In the genomic region with DNA sequence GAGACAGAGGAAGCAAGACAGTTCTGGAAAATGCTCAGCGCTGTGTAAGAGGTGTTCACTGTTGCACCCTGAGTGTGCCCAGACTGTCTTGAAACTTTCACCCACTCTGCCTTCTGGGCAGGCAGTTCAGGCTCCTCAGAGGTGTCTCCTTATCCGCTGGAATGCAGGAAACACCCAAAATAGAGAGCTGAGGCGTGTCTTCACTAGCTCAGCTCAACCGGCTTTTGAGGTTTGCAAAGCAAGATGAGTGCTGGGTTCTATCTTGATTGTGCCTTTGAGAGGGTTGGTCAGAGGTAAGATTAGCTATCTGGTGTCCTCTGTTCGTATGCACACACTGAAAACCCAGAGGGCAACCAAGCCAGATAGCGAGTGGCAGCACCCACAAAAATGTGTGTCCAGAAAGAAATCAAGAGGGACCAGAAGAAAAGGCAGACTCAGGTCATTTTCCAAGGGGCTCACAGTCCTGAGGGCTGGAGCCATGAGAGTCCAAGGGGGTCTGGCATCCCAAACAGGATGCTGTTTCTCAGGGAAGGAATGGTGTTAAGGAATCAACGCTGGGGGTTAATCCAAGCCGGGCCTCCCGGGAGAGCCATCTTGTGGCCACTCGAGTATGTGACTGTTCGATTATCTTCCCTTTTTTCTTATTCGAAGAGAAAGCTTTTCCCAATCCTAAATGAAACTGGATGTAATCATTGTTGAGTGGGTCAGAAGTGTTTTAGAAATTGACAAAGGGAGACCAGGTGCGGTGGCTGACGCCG, we compare ENCODE assay signal across 12 cellular contexts. TPM values are rescaled to one million over a fixed set of nuclear protein-coding genes. Genes with fewer than 3 reads are reported as not detected.
DNase-seq lines count a peak whose midpoint lies in the region; ATAC-seq, FAIRE-seq and TF ChIP-seq lines count a peak whose summit lies in the region.
"Had no signal": no experiment of that assay in that cellular context is flagged by ENCODE, and none has a peak within 500 bp of the region (broad histone marks: within the 10 kb centered on the region; RNA-seq: fewer than 3 reads in every experiment).

No MANE protein-coding gene starts in this region.

- TF ChIP-seq CTCF in mammary epithelial cell (conservative IDR thresholded peaks at IDR 0.05 in 1 of 2, IDR thresholded peaks at IDR 0.05 in 1 of 2; ENCODE audit: extremely low read depth in 1 of 2, insufficient read depth in 1 of 2, low read depth in 1 of 2, low read length in 2 of 2): peak; percentile 24 to 48
- peak in 3 of 4 donors; percentile 30 to 50 (median 44) for TF ChIP-seq CTCF in right lobe of liver (IDR thresholded peaks at IDR 0.05)
- TF ChIP-seq CTCF in lower lobe of right lung (IDR thresholded peaks at IDR 0.05): no peak

- H3K27ac Mint-ChIP-seq in stimulated activated naive B cell treated with anti-CD40 and anti-IgM and Interleukin-4, amounts not matched to agents 10 μg/mL and 1 μg/mL and 100 μg/mL, for 72 hours: no peak overlapping the region
- H3K27ac Mint-ChIP-seq: activated T-cell treated with anti-CD3 and anti-CD28 coated beads, Interleukin-2, amount 50 U/mL, for 72 hours; naive thymus-derived CD8-positive, alpha-beta T cell had no signal

- no peaks in the 10 kb centered on the region for H4K20me1 ChIP-seq in mammary epithelial cell (ENCODE audit: insufficient read depth, low read length)

- in situ Hi-C loops in mammary epithelial cell (cut with MboI; ENCODE audit: low sequenced_read_pairs in 2 of 2): no loop called here

- H3K4me1 ChIP-seq in mammary epithelial cell (ENCODE audit: insufficient read depth, low read length): peaks cover 16% of the 10 kb centered on the region
- H3K4me1 ChIP-seq in right lobe of liver: no peaks in the 10 kb centered on the region
- no peaks in the 10 kb centered on the region for H3K4me1 ChIP-seq in lower lobe of right lung

- intact Hi-C loops in mammary epithelial cell (cut with micrococcal nuclease) (loop anchor here (1.0 to 5.0 kb wide), 2 partner anchors 12 to 655 kb away; no protein-coding TSS in a partner anchor), right lobe of liver (cut with DNase I) (no loop called here), lower lobe of right lung (cut with DNase I) (no loop called here)

- no peaks in the 10 kb centered on the region for H3K9me3 Mint-ChIP-seq in stimulated activated naive B cell treated with anti-CD40 and anti-IgM and Interleukin-4, amounts not matched to agents 10 μg/mL and 1 μg/mL and 100 μg/mL, for 72 hours
- H3K9me3 Mint-ChIP-seq: activated T-cell treated with anti-CD3 and anti-CD28 coated beads, Interleukin-2, amount 50 U/mL, for 72 hours had no signal

- TF ChIP-seq POLR2A in right lobe of liver (IDR thresholded peaks at IDR 0.05): no peak

- BruUV-seq in mammary epithelial cell (replicated peaks; lab: Mats Ljungman, UMichigan): no TSS peak

- H3K9ac ChIP-seq in mammary epithelial cell (ENCODE audit: insufficient read depth, low read length): no peak overlapping the region
- H3K9ac ChIP-seq: KMS-11 had no signal

- H3K4me3 ChIP-seq in mammary epithelial cell (replicated peaks in 1 of 3; ENCODE audit: insufficient read depth in 1 of 3, low read depth in 2 of 3, low read length in 3 of 3) (no peak overlapping the region), right lobe of liver (no peak overlapping the region), lower lobe of right lung (no peak overlapping the region)
- H3K4me3 ChIP-seq: SK-N-MC had no signal

- no peak overlapping the region for H3K4me3 Mint-ChIP-seq in stimulated activated naive B cell treated with anti-CD40 and anti-IgM and Interleukin-4, amounts not matched to agents 10 μg/mL and 1 μg/mL and 100 μg/mL, for 72 hours
- H3K4me3 Mint-ChIP-seq: activated T-cell treated with anti-CD3 and anti-CD28 coated beads, Interleukin-2, amount 50 U/mL, for 72 hours; naive thymus-derived CD8-positive, alpha-beta T cell had no signal

- H3K4me2 ChIP-seq in mammary epithelial cell (ENCODE audit: insufficient read depth, low read depth, low read length): peak overlapping the region; percentile 68
- H3K4me2 ChIP-seq: KMS-11 had no signal

- peak in 3 of 4 donors; percentile 48 to 66 (median 61) for ATAC-seq in right lobe of liver
- ATAC-seq in GM19351 (IDR thresholded peaks at IDR 0.05; ENCODE audit: unreplicated experiment): no peak
- no peak for ATAC-seq in lower lobe of right lung
- ATAC-seq in stimulated activated naive B cell treated with anti-CD40 and anti-IgM and Interleukin-4, amounts not matched to agents 10 μg/mL and 1 μg/mL and 100 μg/mL, for 72 hours (replicated peaks): no peak
- ATAC-seq: activated T-cell treated with anti-CD3 and anti-CD28 coated beads, Interleukin-2, amount 50 U/mL, for 72 hours; naive thymus-derived CD8-positive, alpha-beta T cell had no signal

- CTCF ChIA-PET in mammary epithelial cell (lab: Charles Lee; ENCODE audit: low non-redundant PET): interaction anchor here (0.6 kb wide), 1 partner anchor 25 kb away, joined by 9 read pairs; no protein-coding TSS in a partner anchor

- no peaks in the 10 kb centered on the region for H3K36me3 Mint-ChIP-seq in stimulated activated naive B cell treated with anti-CD40 and anti-IgM and Interleukin-4, amounts not matched to agents 10 μg/mL and 1 μg/mL and 100 μg/mL, for 72 hours
- H3K36me3 Mint-ChIP-seq: naive thymus-derived CD8-positive, alpha-beta T cell had no signal

- dilution Hi-C loops in mammary epithelial cell (cut with HindIII; ENCODE audit: low sequenced_read_pairs): no loop called here

- H3K79me2 ChIP-seq in mammary epithelial cell (ENCODE audit: insufficient read depth, low read length): no peaks in the 10 kb centered on the region

- H3K27me3 Mint-ChIP-seq in stimulated activated naive B cell treated with anti-CD40 and anti-IgM and Interleukin-4, amounts not matched to agents 10 μg/mL and 1 μg/mL and 100 μg/mL, for 72 hours: peaks cover 0 to 7% of the 10 kb centered on the region in 2 donors

- WGBS in mammary epithelial cell (ENCODE audit: low coverage, missing lambda C conversion rate): 51% methylated on average over 15 of the region's 15 CpGs
- WGBS in right lobe of liver (ENCODE audit: insufficient coverage, low coverage, low lambda C conversion rate, missing lambda C conversion rate): 56% methylated on average over 15 of the region's 15 CpGs

- DNase-seq in AG20443 (ENCODE audit: low spot score) (peak; percentile 67), HTR-8/SVneo (ENCODE audit: insufficient read length, low spot score) (peak; percentile 31), mammary epithelial cell (peak; percentile 56), right lobe of liver (no peak), lower lobe of right lung (no peak), DMS79 (lab: John Stamatoyannopoulos, UW) (no peak)
- no peak for DNase-seq in stimulated activated naive B cell treated with anti-CD40 and anti-IgM and Interleukin-4, amounts not matched to agents 10 μg/mL and 1 μg/mL and 100 μg/mL, for 72 hours
- DNase-seq: activated T-cell treated with anti-CD3 and anti-CD28 coated beads, Interleukin-2, amount 50 U/mL, for 72 hours; naive thymus-derived CD8-positive, alpha-beta T cell had no signal

- H3K9me3 ChIP-seq in mammary epithelial cell (replicated peaks; ENCODE audit: insufficient read depth, low read length): no peaks in the 10 kb centered on the region
- H3K9me3 ChIP-seq in right lobe of liver: no peaks in the 10 kb centered on the region
- H3K9me3 ChIP-seq in lower lobe of right lung: no peaks in the 10 kb centered on the region

- H3K27ac ChIP-seq in mammary epithelial cell (ENCODE audit: insufficient read depth, low read depth, low read length) (peak overlapping the region; percentile 3), right lobe of liver (no peak overlapping the region), lower lobe of right lung (no peak overlapping the region)
- H3K27ac ChIP-seq: KMS-11, SK-N-MC had no signal

- peak overlapping the region; percentile 89 for H2AFZ ChIP-seq in mammary epithelial cell (ENCODE audit: low read depth, low read length)

- H3K36me3 ChIP-seq in mammary epithelial cell (ENCODE audit: insufficient read depth, low read length): no peaks in the 10 kb centered on the region
- no peaks in the 10 kb centered on the region for H3K36me3 ChIP-seq in right lobe of liver
- no peaks in the 10 kb centered on the region for H3K36me3 ChIP-seq in lower lobe of right lung

- no peaks in the 10 kb centered on the region for H3K27me3 ChIP-seq in mammary epithelial cell (ENCODE audit: insufficient read depth, low read length)
- no peaks in the 10 kb centered on the region for H3K27me3 ChIP-seq in right lobe of liver
- H3K27me3 ChIP-seq in lower lobe of right lung (ENCODE audit: low read depth): no peaks in the 10 kb centered on the region

- H3K4me1 Mint-ChIP-seq in stimulated activated naive B cell treated with anti-CD40 and anti-IgM and Interleukin-4, amounts not matched to agents 10 μg/mL and 1 μg/mL and 100 μg/mL, for 72 hours: no peaks in the 10 kb centered on the region

- FAIRE-seq in HTR-8/SVneo (lab: Jason Lieb, UNC): no peak

RNA-seq across cellular contexts. Expression of a gene that starts 47.1 kb away (rescaled TPM):
- total RNA-seq in mammary epithelial cell (10 to 100 TPM; 30.7 to 33.8 TPM), right lobe of liver (10 to 100 TPM; 15.6 to 44.0 (median 27.8) TPM), lower lobe of right lung (50.9 TPM)
- 13.3 TPM for polyA plus RNA-seq in mammary epithelial cell
- polyA minus RNA-seq in mammary epithelial cell: 24.5 TPM
- total RNA-seq: naive thymus-derived CD8-positive, alpha-beta T cell had no signal
- polyA plus RNA-seq: naive thymus-derived CD8-positive, alpha-beta T cell had no signal

Comparison
In these comparisons a context has a peak if more than half of its experiments do, and no peak if none do; other contexts are left out.
1. DNase-seq: peak in AG20443 (single experiment), HTR-8/SVneo (single experiment) and mammary epithelial cell (single experiment); none in right lobe of liver (0 of 3), lower lobe of right lung (single experiment), DMS79 (single experiment) and stimulated activated naive B cell treated with anti-CD40 and anti-IgM and Interleukin-4, amounts not matched to agents 10 μg/mL and 1 μg/mL and 100 μg/mL, for 72 hours (single experiment).
2. ATAC-seq: peak in right lobe of liver (3 of 4); none in GM19351 (single experiment), lower lobe of right lung (0 of 2) and stimulated activated naive B cell treated with anti-CD40 and anti-IgM and Interleukin-4, amounts not matched to agents 10 μg/mL and 1 μg/mL and 100 μg/mL, for 72 hours (0 of 2).